19 cellular contexts compared by ENCODE assay signal in the genomic region with DNA sequence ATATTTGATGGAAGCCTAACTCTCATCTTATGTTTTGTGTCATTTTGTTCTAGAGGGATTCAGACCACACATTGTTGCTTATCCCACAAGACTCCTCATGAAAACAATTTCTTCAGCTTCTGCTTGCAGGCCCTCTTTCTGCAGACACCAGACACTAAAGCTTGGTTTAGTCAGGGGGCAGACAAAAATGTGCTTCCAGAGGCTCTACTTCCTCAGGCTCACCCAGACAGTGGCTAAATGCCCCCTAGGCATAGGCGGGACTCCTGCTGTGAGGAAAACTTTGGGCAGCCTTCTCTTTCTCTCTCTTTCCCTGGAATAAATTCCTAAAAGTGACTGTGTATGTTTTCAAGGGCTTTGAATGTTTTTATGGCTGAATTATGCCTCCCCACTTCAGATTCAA.
"Had no signal": no experiment of that assay in that cellular context is flagged by ENCODE, and none has a peak within 500 bp of the region (broad histone marks: within the 10 kb centered on the region; RNA-seq: fewer than 3 reads in every experiment).

No MANE protein-coding gene starts in this region.

- ATAC-seq: activated T-cell treated with anti-CD3 and anti-CD28 coated beads, Interleukin-2, amount 50 U/mL, for 72 hours; foreskin keratinocyte; left colon; lower lobe of right lung; T-cell had no signal

- DNase-seq: activated CD4-positive, alpha-beta T cell treated with anti-CD3 and anti-CD28 coated beads, Interleukin-2, amount 10 ng/mL, durations not matched to agents 24 days and 14 days; activated CD8-positive, alpha-beta memory T cell treated with anti-CD3 and anti-CD28 coated beads, Interleukin-2, amount 50 U/mL, for 48 hours; activated gamma-delta T cell; activated T-cell treated with anti-CD3 and anti-CD28 coated beads, Interleukin-2, amount 50 U/mL, for 72 hours; amniotic stem cell; central memory CD4-positive, alpha-beta T cell; effector CD4-positive, alpha-beta T cell; foreskin keratinocyte; left colon; lower lobe of right lung; midbrain; stimulated activated CD4-positive, alpha-beta T cell treated with anti-CD3 and anti-CD28 coated beads, Interleukin-12 subunit alpha, Interleukin-12 subunit beta, amount 100 ng/mL, for 4 hours; stimulated activated CD4-positive, alpha-beta T cell treated with anti-CD3 and anti-CD28 coated beads, Interleukin-2, amount 100 ng/mL, for 24 hours; stomach; T-cell; T-helper 9 cell; testis had no signal

- H3K79me2 ChIP-seq: parathyroid adenoma had no signal

- H3K9me3 ChIP-seq: lower lobe of right lung, stomach, testis had no signal

- H3K4me3 ChIP-seq: coronary artery, lower lobe of right lung, stomach, testis had no signal

- H3K27me3 ChIP-seq: foreskin keratinocyte, stomach, testis had no signal

- H3K9ac ChIP-seq: parathyroid adenoma had no signal

- H3K27ac ChIP-seq: coronary artery, foreskin keratinocyte, lower lobe of right lung, parathyroid adenoma, stomach, testis had no signal

- H3K36me3 ChIP-seq: lower lobe of right lung, stomach had no signal

- H3K4me1 ChIP-seq: foreskin keratinocyte, lower lobe of right lung, parathyroid adenoma, stomach, testis had no signal

- H2AFZ ChIP-seq: parathyroid adenoma had no signal
